In genomic region chr19:35000338-35000646, GRCh38 we compare ENCODE assay signal across 10 cellular contexts. TPM values are rescaled to one million over a fixed set of nuclear protein-coding genes. Genes with fewer than 3 reads are reported as not detected.
A peak's percentile ranks its signal among the peaks of the same experiment; 100 is the strongest.
DNase-seq lines count a peak whose midpoint lies in the region; ATAC-seq and TF ChIP-seq lines count a peak whose summit lies in the region.
"Had no signal": no experiment of that assay in that cellular context is flagged by ENCODE, and none has a peak within 500 bp of the region (broad histone marks: within the 10 kb centered on the region; RNA-seq: fewer than 3 reads in every experiment).

No MANE protein-coding gene starts in this region.

- H3K9me3 Mint-ChIP-seq in activated naive CD4-positive, alpha-beta T cell treated with anti-CD3 and anti-CD28 coated beads, Interleukin-2, amount 10 ng/mL, durations not matched to agents 7 days and 5 days = no peaks in the 10 kb centered on the region
- H3K9me3 Mint-ChIP-seq: naive B cell had no signal

- TF ChIP-seq CTCF in astrocyte of the cerebellum (IDR thresholded peaks at IDR 0.05; ENCODE audit: low read depth, low read length, missing control alignments) = no peak
- TF ChIP-seq CTCF in lower lobe of right lung (IDR thresholded peaks at IDR 0.05) = no peak
- TF ChIP-seq CTCF in upper lobe of right lung (IDR thresholded peaks at IDR 0.05) = no peak

- H3K4me3 ChIP-seq in astrocyte of the cerebellum (ENCODE audit: low read depth, low read length) (peak overlapping the region; percentile 77), lower lobe of right lung (peak overlapping the region; percentile 96), upper lobe of right lung (peak overlapping the region; percentile 87)

- no peaks in the 10 kb centered on the region for H3K27me3 Mint-ChIP-seq in activated naive CD4-positive, alpha-beta T cell treated with anti-CD3 and anti-CD28 coated beads, Interleukin-2, amount 10 ng/mL, durations not matched to agents 7 days and 5 days
- H3K27me3 Mint-ChIP-seq: naive B cell had no signal

- in situ Hi-C loops in astrocyte of the cerebellum (cut with HindIII; ENCODE audit: low sequenced_read_pairs) = no loop called here

- H3K27me3 ChIP-seq in lower lobe of right lung (ENCODE audit: low read depth) (no peaks in the 10 kb centered on the region), upper lobe of right lung (no peaks in the 10 kb centered on the region)

- peaks cover under 1% of the 10 kb centered on the region for H3K36me3 ChIP-seq in lower lobe of right lung
- H3K36me3 ChIP-seq in upper lobe of right lung = peaks cover under 1% of the 10 kb centered on the region

- ATAC-seq in lower lobe of right lung (no peak), upper lobe of right lung (no peak), HG03039 (IDR thresholded peaks at IDR 0.05; ENCODE audit: unreplicated experiment) (no peak), GM19395 (IDR thresholded peaks at IDR 0.05; ENCODE audit: unreplicated experiment) (no peak)

- peak overlapping the region; percentile 60 for H3K27ac Mint-ChIP-seq in activated naive CD4-positive, alpha-beta T cell treated with anti-CD3 and anti-CD28 coated beads, Interleukin-2, amount 10 ng/mL, durations not matched to agents 7 days and 5 days

- H3K4me1 Mint-ChIP-seq in activated naive CD4-positive, alpha-beta T cell treated with anti-CD3 and anti-CD28 coated beads, Interleukin-2, amount 10 ng/mL, durations not matched to agents 7 days and 5 days = peaks cover 80% of the 10 kb centered on the region

- DNase-seq in activated naive CD4-positive, alpha-beta T cell treated with anti-CD3 and anti-CD28 coated beads, Interleukin-2, amount 10 ng/mL, durations not matched to agents 7 days and 5 days = no peak
- DNase-seq in activated naive CD4-positive, alpha-beta T cell treated with anti-CD3 and anti-CD28 coated beads, Interleukin-2, amount 50 U/mL, for 16 hours = no peak
- DNase-seq in astrocyte of the cerebellum (ENCODE audit: low read depth) (no peak), lower lobe of right lung (peak; percentile 91), upper lobe of right lung (no peak), NCI-H226 (no peak)

- CTCF ChIA-PET in activated naive CD4-positive, alpha-beta T cell treated with anti-CD3 and anti-CD28 coated beads, Interleukin-2, amount 10 ng/mL, durations not matched to agents 7 days and 5 days (lab: Charles Lee) = interaction anchor here (1.2 to 3.0 kb wide), 3 partner anchors 14 to 142 kb away, joined by 4 to 15 read pairs (median 4); no protein-coding TSS in a partner anchor

- H3K9me3 ChIP-seq in lower lobe of right lung (no peaks in the 10 kb centered on the region), upper lobe of right lung (no peaks in the 10 kb centered on the region)

- peak overlapping the region; percentile 94 for H3K4me3 Mint-ChIP-seq in activated naive CD4-positive, alpha-beta T cell treated with anti-CD3 and anti-CD28 coated beads, Interleukin-2, amount 10 ng/mL, durations not matched to agents 7 days and 5 days

- intact Hi-C loops in lower lobe of right lung (cut with DNase I) = no loop called here
- intact Hi-C loops in upper lobe of right lung (cut with DNase I) = no loop called here

- peaks cover 37% of the 10 kb centered on the region for H3K36me3 Mint-ChIP-seq in activated naive CD4-positive, alpha-beta T cell treated with anti-CD3 and anti-CD28 coated beads, Interleukin-2, amount 10 ng/mL, durations not matched to agents 7 days and 5 days
- H3K36me3 Mint-ChIP-seq: naive B cell had no signal

- peak overlapping the region; percentile 99 for H3K27ac ChIP-seq in lower lobe of right lung
- H3K27ac ChIP-seq in upper lobe of right lung = peak overlapping the region; percentile 99

- H3K4me1 ChIP-seq in lower lobe of right lung (peaks cover 88% of the 10 kb centered on the region), upper lobe of right lung (peaks cover 61% of the 10 kb centered on the region)

RNA-seq across cellular contexts. Expression of gene GRAMD1A, which starts 0.2 kb away (rescaled TPM):
- 90.7 TPM for total RNA-seq in lower lobe of right lung
- total RNA-seq in upper lobe of right lung = 107 TPM

RNA-seq across cellular contexts. Expression of gene SCN1B, which starts 30.0 kb away (rescaled TPM):
- total RNA-seq in lower lobe of right lung (9.8 TPM), upper lobe of right lung (8.7 TPM)

RNA-seq across cellular contexts. Expression of gene ZNF792, which starts 36.3 kb away (rescaled TPM):
- 12.1 TPM for total RNA-seq in lower lobe of right lung
- 11.5 TPM for total RNA-seq in upper lobe of right lung

RNA-seq across cellular contexts. Expression of gene HPN, which starts 41.2 kb away (rescaled TPM):
- total RNA-seq in lower lobe of right lung (28.1 TPM), upper lobe of right lung (36.4 TPM)
- total RNA-seq: Daoy had no signal
